Comparison of ENCODE assay signal across 26 cellular contexts in genomic region chr3:125256675-125257074, GRCh38.
"Had no signal": no experiment of that assay in that cellular context is flagged by ENCODE, and none has a peak within 500 bp of the region (broad histone marks: within the 10 kb centered on the region; RNA-seq: fewer than 3 reads in every experiment).

No MANE protein-coding gene starts in this region.

- ATAC-seq: effector memory CD8-positive, alpha-beta T cell; foreskin keratinocyte; gastroesophageal sphincter; heart left ventricle; left lung; left ventricle myocardium superior; lower lobe of right lung; mucosa of descending colon had no signal

- H3K27ac Mint-ChIP-seq: dendritic cell treated with granulocyte-macrophage colony-stimulating factor and Interleukin-4, amounts not matched to agents 40 ng/mL and 50 ng/mL, for 4 days; effector memory CD8-positive, alpha-beta T cell; endodermal cell; immature natural killer cell; mesothelial cell of epicardium had no signal

- H2AFZ ChIP-seq: hepatocyte had no signal

- H3K27me3 Mint-ChIP-seq: effector memory CD8-positive, alpha-beta T cell; naive B cell had no signal

- H3K36me3 ChIP-seq: colonic mucosa, left lung, lower lobe of right lung had no signal

- H3K4me1 ChIP-seq: esophagus muscularis mucosa, foreskin keratinocyte, gastroesophageal sphincter, lower lobe of right lung had no signal

- H3K4me2 ChIP-seq: hepatocyte had no signal

- H3K9me3 Mint-ChIP-seq: effector memory CD8-positive, alpha-beta T cell had no signal

- H3K4me3 Mint-ChIP-seq: dendritic cell treated with granulocyte-macrophage colony-stimulating factor and Interleukin-4, amounts not matched to agents 40 ng/mL and 50 ng/mL, for 4 days; effector memory CD8-positive, alpha-beta T cell; endodermal cell; immature natural killer cell; mesothelial cell of epicardium; naive B cell had no signal

- FAIRE-seq: endometrium, endothelial cell of umbilical vein, frontal cortex, kidney had no signal

- H3K27me3 ChIP-seq: colonic mucosa, esophagus muscularis mucosa, foreskin keratinocyte, gastroesophageal sphincter, heart left ventricle, hepatocyte, left lung had no signal

- H3K4me3 ChIP-seq: colonic mucosa, esophagus muscularis mucosa, gastroesophageal sphincter, heart left ventricle, hepatocyte, left lung, lower lobe of right lung, mucosa of descending colon had no signal

- H3K9me3 ChIP-seq: colonic mucosa, esophagus muscularis mucosa, lower lobe of right lung had no signal

- DNase-seq: colonic mucosa; cortex of kidney; effector CD8-positive, alpha-beta T cell; effector memory CD8-positive, alpha-beta T cell; endodermal cell; foreskin keratinocyte; hypothalamus; immature natural killer cell; islet precursor cell; kidney; kidney glomerular epithelial cell; left ventricle myocardium superior; lower lobe of right lung; mesenchymal stem cell; mucosa of descending colon; naive B cell had no signal

- H3K79me2 ChIP-seq: hepatocyte had no signal

- H3K4me1 Mint-ChIP-seq: mesothelial cell of epicardium had no signal

- H3K27ac ChIP-seq: colonic mucosa, esophagus muscularis mucosa, foreskin keratinocyte, gastroesophageal sphincter, heart left ventricle, hepatocyte, left lung, lower lobe of right lung had no signal
